Comparison of ENCODE assay signal across 9 cellular contexts in the genomic region with DNA sequence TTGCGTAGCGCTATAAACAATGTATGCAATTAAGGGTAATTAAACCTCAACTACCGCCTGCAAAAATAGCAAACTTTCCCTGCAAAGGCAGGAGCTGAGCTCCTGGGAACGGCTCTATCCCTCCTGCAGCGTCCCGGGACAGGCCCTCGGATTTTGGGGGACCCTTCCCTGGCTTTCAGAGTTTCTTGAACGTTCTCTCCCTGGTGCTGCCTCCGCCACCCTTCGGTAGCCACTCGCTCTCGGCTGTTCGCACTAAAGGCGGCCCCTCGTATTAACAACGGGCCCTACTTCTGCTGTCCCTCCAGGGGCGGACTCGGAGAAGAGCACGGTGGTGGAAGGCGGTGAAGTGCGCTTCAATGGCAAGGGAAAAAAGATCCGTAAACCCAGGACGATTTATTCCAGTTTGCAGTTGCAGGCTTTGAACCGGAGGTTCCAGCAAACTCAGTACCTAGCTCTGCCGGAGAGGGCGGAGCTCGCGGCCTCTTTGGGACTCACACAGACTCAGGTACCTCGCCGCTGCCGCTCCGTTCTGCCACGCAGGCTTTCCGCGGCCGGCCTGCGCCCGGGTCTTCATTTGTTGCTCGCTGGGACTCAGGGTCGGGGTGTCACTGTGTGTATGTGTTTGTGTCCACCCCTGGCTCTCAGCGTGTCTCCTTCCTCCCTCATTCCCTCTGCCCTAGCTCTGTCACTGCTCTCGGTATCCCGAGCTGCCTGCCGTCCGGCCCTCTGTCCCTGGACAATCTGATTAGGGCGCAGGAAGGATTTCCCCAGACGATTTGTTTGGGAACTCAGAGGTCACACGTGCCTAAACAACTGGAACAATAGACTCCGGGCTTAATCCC. TPM values are rescaled to one million over a fixed set of nuclear protein-coding genes. Genes with fewer than 3 reads are reported as not detected.
DNase-seq lines count a peak whose midpoint lies in the region; ATAC-seq, FAIRE-seq and TF ChIP-seq lines count a peak whose summit lies in the region.
"Had no signal": no experiment of that assay in that cellular context is flagged by ENCODE, and none has a peak within 500 bp of the region (broad histone marks: within the 10 kb centered on the region; RNA-seq: fewer than 3 reads in every experiment).

No MANE protein-coding gene starts in this region.

- H3K36me3 Mint-ChIP-seq in activated naive CD4-positive, alpha-beta T cell treated with anti-CD3 and anti-CD28 coated beads, Interleukin-2, amount 10 ng/mL, durations not matched to agents 7 days and 5 days, result peaks cover 9% of the 10 kb centered on the region
- H3K36me3 Mint-ChIP-seq in type B pancreatic cell, result peaks cover 3% of the 10 kb centered on the region

- H3K9ac ChIP-seq in keratinocyte (ENCODE audit: control insufficient read depth, extremely low read depth, insufficient read depth, low read length), result peak overlapping the region; percentile 75

- DNase-seq in DMS79 treated with DMSO at 0.1 percent for 48 hours (lab: John Stamatoyannopoulos, UW) (peak; percentile 43), DMS79 (lab: John Stamatoyannopoulos, UW) (no peak), NCI-H2171 treated with DMSO at 0.1 percent for 48 hours (lab: John Stamatoyannopoulos, UW) (peak; percentile 29), keratinocyte (ENCODE audit: low read depth, low spot score) (no peak), type B pancreatic cell (ENCODE audit: extremely low spot score, unreplicated experiment) (no peak), GM03348 (ENCODE audit: low spot score) (no peak)
- DNase-seq in activated naive CD4-positive, alpha-beta T cell treated with anti-CD3 and anti-CD28 coated beads, Interleukin-2, amount 10 ng/mL, durations not matched to agents 7 days and 5 days, result peak; percentile 74

- dilution Hi-C loops in keratinocyte (cut with MboI; ENCODE audit: extremely low pct_ligation_motif_present, low sequenced_read_pairs), result no loop called here

- H3K9me3 ChIP-seq in keratinocyte (ENCODE audit: control insufficient read depth, low read depth, low read length), result no peaks in the 10 kb centered on the region

- H3K4me3 ChIP-seq in keratinocyte (ENCODE audit: control insufficient read depth in 2 of 3, extremely low read depth in 1 of 3, insufficient read depth in 2 of 3, low read depth in 1 of 3, low read length in 3 of 3), result peak overlapping the region; percentile 44 to 75 (median 69)

- H3K27me3 Mint-ChIP-seq in activated naive CD4-positive, alpha-beta T cell treated with anti-CD3 and anti-CD28 coated beads, Interleukin-2, amount 10 ng/mL, durations not matched to agents 7 days and 5 days, result peaks cover 97% of the 10 kb centered on the region
- peaks cover 99% of the 10 kb centered on the region for H3K27me3 Mint-ChIP-seq in type B pancreatic cell

- no peaks in the 10 kb centered on the region for H3K79me2 ChIP-seq in keratinocyte (ENCODE audit: control insufficient read depth, insufficient read depth, low read length)

- H3K9me3 Mint-ChIP-seq in activated naive CD4-positive, alpha-beta T cell treated with anti-CD3 and anti-CD28 coated beads, Interleukin-2, amount 10 ng/mL, durations not matched to agents 7 days and 5 days, result no peaks in the 10 kb centered on the region
- no peaks in the 10 kb centered on the region for H3K9me3 Mint-ChIP-seq in type B pancreatic cell

- H3K4me1 ChIP-seq in keratinocyte (ENCODE audit: control insufficient read depth, extremely low read depth, insufficient read depth, low read length), result peaks cover 34% of the 10 kb centered on the region

- H3K27me3 ChIP-seq in keratinocyte (ENCODE audit: control insufficient read depth, extremely low read depth, insufficient read depth, low read length), result peaks cover 89% of the 10 kb centered on the region

- no peak overlapping the region for H3K27ac ChIP-seq in keratinocyte (ENCODE audit: control insufficient read depth, insufficient read depth, low read length)

- H3K4me1 Mint-ChIP-seq in activated naive CD4-positive, alpha-beta T cell treated with anti-CD3 and anti-CD28 coated beads, Interleukin-2, amount 10 ng/mL, durations not matched to agents 7 days and 5 days, result peaks cover 67% of the 10 kb centered on the region
- peaks cover 28% of the 10 kb centered on the region for H3K4me1 Mint-ChIP-seq in type B pancreatic cell (ENCODE audit: unreplicated experiment)

- H3K4me3 Mint-ChIP-seq in activated naive CD4-positive, alpha-beta T cell treated with anti-CD3 and anti-CD28 coated beads, Interleukin-2, amount 10 ng/mL, durations not matched to agents 7 days and 5 days, result peak overlapping the region; percentile 49
- H3K4me3 Mint-ChIP-seq in type B pancreatic cell, result peak overlapping the region; percentile 92

- H3K27ac Mint-ChIP-seq in activated naive CD4-positive, alpha-beta T cell treated with anti-CD3 and anti-CD28 coated beads, Interleukin-2, amount 10 ng/mL, durations not matched to agents 7 days and 5 days, result peak overlapping the region; percentile 82
- H3K27ac Mint-ChIP-seq in type B pancreatic cell, result peak overlapping the region; percentile 23

- H3K36me3 ChIP-seq in keratinocyte (ENCODE audit: control insufficient read depth in 2 of 2, extremely low read depth in 1 of 2, insufficient read depth in 2 of 2, low read length in 2 of 2), result no peaks in the 10 kb centered on the region

- FAIRE-seq in keratinocyte (lab: Jason Lieb, UNC), result no peak

- no peak for ATAC-seq in GM21528 (IDR thresholded peaks at IDR 0.05; ENCODE audit: low FRiP score, unreplicated experiment)

- no peaks in the 10 kb centered on the region for H3K9me1 ChIP-seq in keratinocyte (ENCODE audit: control insufficient read depth, extremely low read depth, insufficient read depth, low read length)

- H3K4me2 ChIP-seq in keratinocyte (ENCODE audit: control insufficient read depth, extremely low read depth, insufficient read depth, low read depth, low read length), result peak overlapping the region; percentile 87

- H4K20me1 ChIP-seq in keratinocyte (ENCODE audit: control insufficient read depth, extremely low read depth, insufficient read depth, low read length), result no peaks in the 10 kb centered on the region

- CTCF ChIA-PET in activated naive CD4-positive, alpha-beta T cell treated with anti-CD3 and anti-CD28 coated beads, Interleukin-2, amount 10 ng/mL, durations not matched to agents 7 days and 5 days (lab: Charles Lee), result interaction anchor here (1.0 kb wide), 1 partner anchor 9 kb away, joined by 3 read pairs; no protein-coding TSS in a partner anchor

- H2AFZ ChIP-seq in keratinocyte (ENCODE audit: control insufficient read depth, low read length), result peak overlapping the region; percentile 96

- TF ChIP-seq CTCF in keratinocyte (optimal IDR thresholded peaks at IDR 0.05 in 1 of 3, IDR thresholded peaks at IDR 0.05 in 1 of 3, conservative IDR thresholded peaks at IDR 0.05 in 1 of 3; ENCODE audit: extremely low read depth in 1 of 3, insufficient read depth in 2 of 3, low read length in 3 of 3) (peak; percentile 8 to 55 (median 29)), type B pancreatic cell (conservative IDR thresholded peaks at IDR 0.05) (peak; percentile 54)

RNA-seq across cellular contexts. Expression of a gene that starts 1.3 kb away (rescaled TPM):
- polyA plus RNA-seq in keratinocyte, result 0.68 to 1.5 TPM (median 0.88 TPM) in 3 replicates
- 0.39 TPM for polyA plus RNA-seq in keratinocyte (2011; ENCODE audit: low read depth)
- polyA plus RNA-seq in keratinocyte (2011; cell fraction: cytosol; rRNA removed), result 0.62 and 0.81 TPM in 2 replicates
- polyA plus RNA-seq in keratinocyte (2011; cell fraction: nucleus; rRNA removed), result 1.7 and 2.8 TPM in 2 replicates
- polyA plus RNA-seq in keratinocyte (2012; ENCODE audit: low replicate concordance), result 0.48 and 1.5 TPM in 2 replicates
- polyA minus RNA-seq in keratinocyte, result 0.32 to 2.0 TPM (median 0.99 TPM) in 3 replicates
- not detected for polyA minus RNA-seq in keratinocyte (2011; cell fraction: cytosol; rRNA and poly(A)+ RNA removed)
- 0.54 and 0.63 TPM in 2 replicates for polyA minus RNA-seq in keratinocyte (2011; cell fraction: nucleus; rRNA and poly(A)+ RNA removed)
- 0.59 and 10.0 TPM in 2 replicates for total RNA-seq in type B pancreatic cell (ENCODE audit: low replicate concordance)
- total RNA-seq: renal cortical epithelial cell had no signal

RNA-seq across cellular contexts. Expression of a gene that starts 16.1 kb away (rescaled TPM):
- polyA plus RNA-seq in keratinocyte, result 0.26 to 0.31 TPM (median 0.29 TPM) in 3 replicates
- polyA plus RNA-seq in keratinocyte (2011; ENCODE audit: low read depth), result 1.3 TPM
- polyA plus RNA-seq in keratinocyte (2011; cell fraction: cytosol; rRNA removed), result 0.32 and 0.61 TPM in 2 replicates
- 2.2 and 3.3 TPM in 2 replicates for polyA plus RNA-seq in keratinocyte (2011; cell fraction: nucleus; rRNA removed)
- 0.77 and 3.1 TPM in 2 replicates for polyA plus RNA-seq in keratinocyte (2012; ENCODE audit: low replicate concordance)
- polyA minus RNA-seq in keratinocyte, result 0.10 to 0.33 TPM in 2 of 3 replicates, not detected in the other
- 0.96 TPM for polyA minus RNA-seq in keratinocyte (2011; cell fraction: cytosol; rRNA and poly(A)+ RNA removed)
- polyA minus RNA-seq in keratinocyte (2011; cell fraction: nucleus; rRNA and poly(A)+ RNA removed), result 0.74 and 1.4 TPM in 2 replicates
- total RNA-seq in type B pancreatic cell (ENCODE audit: low replicate concordance), result 4.3 and 6.9 TPM in 2 replicates
- total RNA-seq: renal cortical epithelial cell had no signal

Comparison
In these comparisons a context has a peak if more than half of its experiments do, and no peak if none do; other contexts are left out.
1. DNase-seq: peak in DMS79 treated with DMSO at 0.1 percent for 48 hours (single experiment), NCI-H2171 treated with DMSO at 0.1 percent for 48 hours (single experiment) and activated naive CD4-positive, alpha-beta T cell treated with anti-CD3 and anti-CD28 coated beads, Interleukin-2, amount 10 ng/mL, durations not matched to agents 7 days and 5 days (single experiment); none in DMS79 (single experiment), keratinocyte (single experiment), type B pancreatic cell (single experiment) and GM03348 (single experiment).